ENCODE assay signal across 1 cellular context in genomic region chr10:11178606-11179221, GRCh38.
TF ChIP-seq lines count a peak whose summit lies in the region.

No MANE protein-coding gene starts in this region.

TF ChIP-seq in K562, 482 proteins besides CTCF, POLR2A, EP300 and RAD21 (continued from another document and continues in another):
- no peak for TF ChIP-seq HINFP (tag; conservative IDR thresholded peaks at IDR 0.05; ENCODE audit: low read depth)
- TF ChIP-seq ARHGAP35 (IDR thresholded peaks at IDR 0.05; ENCODE audit: partially characterized antibody): no peak
- TF ChIP-seq FIP1L1 (IDR thresholded peaks at IDR 0.05; ENCODE audit: low read depth, low read length, poor library complexity, severe bottlenecking): no peak
- TF ChIP-seq TGIF2 (CRISPR knock-in tag; IDR thresholded peaks at IDR 0.05): no peak
- TF ChIP-seq SP2 (IDR thresholded peaks at IDR 0.05; ENCODE audit: extremely low read depth, low read depth, low read length, poor library complexity, severe bottlenecking): no peak
- no peak for TF ChIP-seq TEAD2 (tag; IDR thresholded peaks at IDR 0.05)
- no peak for TF ChIP-seq CBX8 (IDR thresholded peaks at IDR 0.05; ENCODE audit: borderline replicate concordance, extremely low read depth, low read depth, low read length, poor library complexity, severe bottlenecking)
- peak; percentile 55 for TF ChIP-seq C11orf30 (IDR thresholded peaks at IDR 0.05; ENCODE audit: low read depth)
- no peak for TF ChIP-seq COPS2 (conservative IDR thresholded peaks at IDR 0.05)
- peak; percentile 70 for TF ChIP-seq CTBP1 (IDR thresholded peaks at IDR 0.05; ENCODE audit: borderline replicate concordance)
- no peak for TF ChIP-seq KAT7 (CRISPR knock-in tag; IDR thresholded peaks at IDR 0.05; ENCODE audit: borderline replicate concordance)
- TF ChIP-seq DNMT1 (IDR thresholded peaks at IDR 0.05): no peak
- TF ChIP-seq, protein P1, sequence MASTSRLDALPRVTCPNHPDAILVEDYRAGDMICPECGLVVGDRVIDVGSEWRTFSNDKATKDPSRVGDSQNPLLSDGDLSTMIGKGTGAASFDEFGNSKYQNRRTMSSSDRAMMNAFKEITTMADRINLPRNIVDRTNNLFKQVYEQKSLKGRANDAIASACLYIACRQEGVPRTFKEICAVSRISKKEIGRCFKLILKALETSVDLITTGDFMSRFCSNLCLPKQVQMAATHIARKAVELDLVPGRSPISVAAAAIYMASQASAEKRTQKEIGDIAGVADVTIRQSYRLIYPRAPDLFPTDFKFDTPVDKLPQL (IDR thresholded peaks at IDR 0.05; ENCODE audit: extremely low read depth, insufficient read length): no peak
- TF ChIP-seq TFAM (CRISPR knock-in tag; conservative IDR thresholded peaks at IDR 0.05): no peak
- no peak for TF ChIP-seq ZBTB34 (CRISPR knock-in tag; IDR thresholded peaks at IDR 0.05)
- no peak for TF ChIP-seq CAMTA2 (CRISPR knock-in tag; conservative IDR thresholded peaks at IDR 0.05)
- no peak for TF ChIP-seq ZNF253 (CRISPR knock-in tag; conservative IDR thresholded peaks at IDR 0.05)
- TF ChIP-seq MTA2 (IDR thresholded peaks at IDR 0.05; ENCODE audit: low read depth): peak; percentile 82
- peak; percentile 98 for TF ChIP-seq CBFB (CRISPR knock-in tag; IDR thresholded peaks at IDR 0.05)
- no peak for TF ChIP-seq ZNF12 (CRISPR knock-in tag; IDR thresholded peaks at IDR 0.05)
- no peak for TF ChIP-seq PTRF (tag; IDR thresholded peaks at IDR 0.05)
- no peak for TF ChIP-seq STAT5B (CRISPR knock-in tag; IDR thresholded peaks at IDR 0.05)
- peak; percentile 75; the same call in 1 of the 2 replicates for TF ChIP-seq ERF (CRISPR knock-in tag; IDR thresholded peaks at IDR 0.05)
- TF ChIP-seq NBN (IDR thresholded peaks at IDR 0.05; ENCODE audit: low read depth): peak; percentile 87
- no peak for TF ChIP-seq THRA (IDR thresholded peaks at IDR 0.05)
- no peak; the same call in 1 of the 2 replicates for TF ChIP-seq ZBTB33 (CRISPR knock-in tag; IDR thresholded peaks at IDR 0.05)
- TF ChIP-seq SAFB (IDR thresholded peaks at IDR 0.05; ENCODE audit: borderline replicate concordance, low read depth, low read length): no peak
- no peak for TF ChIP-seq HNRNPL (IDR thresholded peaks at IDR 0.05; ENCODE audit: low read depth, low read length)
- TF ChIP-seq ZNF384 (IDR thresholded peaks at IDR 0.05; ENCODE audit: low read depth, low read length): no peak
- no peak for TF ChIP-seq SIN3B (IDR thresholded peaks at IDR 0.05; ENCODE audit: low read depth)
- TF ChIP-seq FOS (IDR thresholded peaks at IDR 0.05; ENCODE audit: extremely low read depth, insufficient read length): no peak
- no peak for TF ChIP-seq ATF1 (CRISPR knock-in tag; IDR thresholded peaks at IDR 0.05)
- peak; percentile 91 for TF ChIP-seq ATF1 (tag; IDR thresholded peaks at IDR 0.05)
- peak; percentile 96 for TF ChIP-seq POLR2AphosphoS5 (IDR thresholded peaks at IDR 0.05; ENCODE audit: control insufficient read depth, insufficient read depth, low read depth, low read length)
- TF ChIP-seq NCOR1 (IDR thresholded peaks at IDR 0.05): peak; percentile 95
- TF ChIP-seq HNRNPK (IDR thresholded peaks at IDR 0.05; ENCODE audit: low read depth, low read length, poor library complexity, severe bottlenecking): no peak
- TF ChIP-seq, protein P2, sequence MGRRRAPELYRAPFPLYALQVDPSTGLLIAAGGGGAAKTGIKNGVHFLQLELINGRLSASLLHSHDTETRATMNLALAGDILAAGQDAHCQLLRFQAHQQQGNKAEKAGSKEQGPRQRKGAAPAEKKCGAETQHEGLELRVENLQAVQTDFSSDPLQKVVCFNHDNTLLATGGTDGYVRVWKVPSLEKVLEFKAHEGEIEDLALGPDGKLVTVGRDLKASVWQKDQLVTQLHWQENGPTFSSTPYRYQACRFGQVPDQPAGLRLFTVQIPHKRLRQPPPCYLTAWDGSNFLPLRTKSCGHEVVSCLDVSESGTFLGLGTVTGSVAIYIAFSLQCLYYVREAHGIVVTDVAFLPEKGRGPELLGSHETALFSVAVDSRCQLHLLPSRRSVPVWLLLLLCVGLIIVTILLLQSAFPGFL (CRISPR knock-in tag; IDR thresholded peaks at IDR 0.05): no peak
- no peak for TF ChIP-seq SLC30A9 (CRISPR knock-in tag; IDR thresholded peaks at IDR 0.05)
- no peak for TF ChIP-seq ZNF280A (IDR thresholded peaks at IDR 0.05; ENCODE audit: low read depth, partially characterized antibody)
- TF ChIP-seq ZNF707 (CRISPR knock-in tag; conservative IDR thresholded peaks at IDR 0.05): no peak
- TF ChIP-seq E2F6 (IDR thresholded peaks at IDR 0.05; ENCODE audit: borderline replicate concordance in 1 of 2, extremely low read depth in 1 of 2, insufficient read depth in 1 of 2, insufficient read length in 1 of 2, low read depth in 1 of 2, low read length in 1 of 2, poor library complexity in 1 of 2, severe bottlenecking in 1 of 2): peak; percentile 67 to 89
- no peak for TF ChIP-seq NR3C1 (CRISPR knock-in tag; IDR thresholded peaks at IDR 0.05)
- TF ChIP-seq NFE2L1 (tag; IDR thresholded peaks at IDR 0.05; ENCODE audit: borderline replicate concordance, low read depth): no peak
- no peak for TF ChIP-seq TBP (optimal IDR thresholded peaks at IDR 0.05; ENCODE audit: low read depth, low read length)
- no peak for TF ChIP-seq ZNF232 (CRISPR knock-in tag; IDR thresholded peaks at IDR 0.05)
- no peak for TF ChIP-seq THRAP3 (IDR thresholded peaks at IDR 0.05; ENCODE audit: borderline replicate concordance)
- no peak for TF ChIP-seq ZNF695 (CRISPR knock-in tag; IDR thresholded peaks at IDR 0.05)
- TF ChIP-seq MXD1 (CRISPR knock-in tag; IDR thresholded peaks at IDR 0.05; ENCODE audit: borderline replicate concordance, poor library complexity, severe bottlenecking): no peak
- peak; percentile 90 for TF ChIP-seq NCOA1 (IDR thresholded peaks at IDR 0.05; ENCODE audit: low read depth)
- TF ChIP-seq TEAD1 (CRISPR knock-in tag; IDR thresholded peaks at IDR 0.05): peak; percentile 67 to 97; a peak in 3 of 4 replicates
- TF ChIP-seq, protein P3, sequence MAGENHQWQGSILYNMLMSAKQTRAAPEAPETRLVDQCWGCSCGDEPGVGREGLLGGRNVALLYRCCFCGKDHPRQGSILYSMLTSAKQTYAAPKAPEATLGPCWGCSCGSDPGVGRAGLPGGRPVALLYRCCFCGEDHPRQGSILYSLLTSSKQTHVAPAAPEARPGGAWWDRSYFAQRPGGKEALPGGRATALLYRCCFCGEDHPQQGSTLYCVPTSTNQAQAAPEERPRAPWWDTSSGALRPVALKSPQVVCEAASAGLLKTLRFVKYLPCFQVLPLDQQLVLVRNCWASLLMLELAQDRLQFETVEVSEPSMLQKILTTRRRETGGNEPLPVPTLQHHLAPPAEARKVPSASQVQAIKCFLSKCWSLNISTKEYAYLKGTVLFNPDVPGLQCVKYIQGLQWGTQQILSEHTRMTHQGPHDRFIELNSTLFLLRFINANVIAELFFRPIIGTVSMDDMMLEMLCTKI (IDR thresholded peaks at IDR 0.05; ENCODE audit: partially characterized antibody): no peak
- TF ChIP-seq PRMT5 (CRISPR knock-in tag; IDR thresholded peaks at IDR 0.05): no peak
- peak; percentile 36 for TF ChIP-seq SMAD1 (IDR thresholded peaks at IDR 0.05; ENCODE audit: low read depth, low read length, partially characterized antibody)
- TF ChIP-seq CREM (IDR thresholded peaks at IDR 0.05; ENCODE audit: low read depth): peak; percentile 84
- no peak for TF ChIP-seq POLR2B (IDR thresholded peaks at IDR 0.05; ENCODE audit: low read depth, partially characterized antibody)
- TF ChIP-seq ZNF121 (CRISPR knock-in tag; conservative IDR thresholded peaks at IDR 0.05): no peak
- TF ChIP-seq JUN (IDR thresholded peaks at IDR 0.05; ENCODE audit: borderline replicate concordance, low read depth, low read length): no peak
- TF ChIP-seq JUN (CRISPR knock-in tag; IDR thresholded peaks at IDR 0.05; ENCODE audit: borderline replicate concordance): no peak
- peak; percentile 87; the same call in 1 of the 2 replicates for TF ChIP-seq PTBP1 (IDR thresholded peaks at IDR 0.05; ENCODE audit: low read depth, low read length)
- no peak for TF ChIP-seq KHSRP (IDR thresholded peaks at IDR 0.05)
- peak; percentile 68 to 83 for TF ChIP-seq MNT (conservative IDR thresholded peaks at IDR 0.05)
- peak; percentile 94 for TF ChIP-seq GATA2 (CRISPR knock-in tag; IDR thresholded peaks at IDR 0.05)
- TF ChIP-seq, protein P4, sequence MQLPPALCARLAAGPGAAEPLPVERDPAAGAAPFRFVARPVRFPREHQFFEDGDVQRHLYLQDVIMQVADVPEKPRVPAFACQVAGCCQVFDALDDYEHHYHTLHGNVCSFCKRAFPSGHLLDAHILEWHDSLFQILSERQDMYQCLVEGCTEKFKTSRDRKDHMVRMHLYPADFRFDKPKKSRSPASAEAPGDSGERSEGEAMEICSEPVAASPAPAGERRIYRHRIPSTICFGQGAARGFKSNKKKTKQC (CRISPR knock-in tag; IDR thresholded peaks at IDR 0.05): no peak
